1 cellular context compared by ENCODE assay signal in genomic region chr11:5611627-5612026, GRCh38.
TF ChIP-seq lines count a peak whose summit lies in the region.

No MANE protein-coding gene starts in this region.

TF ChIP-seq in GM12878, 131 proteins besides CTCF, POLR2A, EP300 and RAD21:
- TF ChIP-seq NR2C1 (IDR thresholded peaks at IDR 0.05), result no peak
- TF ChIP-seq ZNF207 (IDR thresholded peaks at IDR 0.05; ENCODE audit: borderline replicate concordance), result no peak
- TF ChIP-seq BMI1 (IDR thresholded peaks at IDR 0.05; ENCODE audit: borderline replicate concordance), result no peak
- no peak for TF ChIP-seq ZBTB40 (IDR thresholded peaks at IDR 0.05; ENCODE audit: borderline replicate concordance)
- no peak for TF ChIP-seq PAX8 (IDR thresholded peaks at IDR 0.05)
- TF ChIP-seq YBX1 (IDR thresholded peaks at IDR 0.05), result no peak
- TF ChIP-seq JUNB (IDR thresholded peaks at IDR 0.05), result no peak
- no peak for TF ChIP-seq SMAD1 (IDR thresholded peaks at IDR 0.05; ENCODE audit: low read depth, partially characterized antibody)
- no peak for TF ChIP-seq ESRRA (IDR thresholded peaks at IDR 0.05; ENCODE audit: low read length)
- no peak for TF ChIP-seq FOS (IDR thresholded peaks at IDR 0.05; ENCODE audit: borderline replicate concordance, extremely low read depth, insufficient read length)
- no peak for TF ChIP-seq NFYA (IDR thresholded peaks at IDR 0.05; ENCODE audit: borderline replicate concordance, low read depth, low read length)
- no peak for TF ChIP-seq SMAD5 (IDR thresholded peaks at IDR 0.05; ENCODE audit: low read depth)
- TF ChIP-seq, protein P1, sequence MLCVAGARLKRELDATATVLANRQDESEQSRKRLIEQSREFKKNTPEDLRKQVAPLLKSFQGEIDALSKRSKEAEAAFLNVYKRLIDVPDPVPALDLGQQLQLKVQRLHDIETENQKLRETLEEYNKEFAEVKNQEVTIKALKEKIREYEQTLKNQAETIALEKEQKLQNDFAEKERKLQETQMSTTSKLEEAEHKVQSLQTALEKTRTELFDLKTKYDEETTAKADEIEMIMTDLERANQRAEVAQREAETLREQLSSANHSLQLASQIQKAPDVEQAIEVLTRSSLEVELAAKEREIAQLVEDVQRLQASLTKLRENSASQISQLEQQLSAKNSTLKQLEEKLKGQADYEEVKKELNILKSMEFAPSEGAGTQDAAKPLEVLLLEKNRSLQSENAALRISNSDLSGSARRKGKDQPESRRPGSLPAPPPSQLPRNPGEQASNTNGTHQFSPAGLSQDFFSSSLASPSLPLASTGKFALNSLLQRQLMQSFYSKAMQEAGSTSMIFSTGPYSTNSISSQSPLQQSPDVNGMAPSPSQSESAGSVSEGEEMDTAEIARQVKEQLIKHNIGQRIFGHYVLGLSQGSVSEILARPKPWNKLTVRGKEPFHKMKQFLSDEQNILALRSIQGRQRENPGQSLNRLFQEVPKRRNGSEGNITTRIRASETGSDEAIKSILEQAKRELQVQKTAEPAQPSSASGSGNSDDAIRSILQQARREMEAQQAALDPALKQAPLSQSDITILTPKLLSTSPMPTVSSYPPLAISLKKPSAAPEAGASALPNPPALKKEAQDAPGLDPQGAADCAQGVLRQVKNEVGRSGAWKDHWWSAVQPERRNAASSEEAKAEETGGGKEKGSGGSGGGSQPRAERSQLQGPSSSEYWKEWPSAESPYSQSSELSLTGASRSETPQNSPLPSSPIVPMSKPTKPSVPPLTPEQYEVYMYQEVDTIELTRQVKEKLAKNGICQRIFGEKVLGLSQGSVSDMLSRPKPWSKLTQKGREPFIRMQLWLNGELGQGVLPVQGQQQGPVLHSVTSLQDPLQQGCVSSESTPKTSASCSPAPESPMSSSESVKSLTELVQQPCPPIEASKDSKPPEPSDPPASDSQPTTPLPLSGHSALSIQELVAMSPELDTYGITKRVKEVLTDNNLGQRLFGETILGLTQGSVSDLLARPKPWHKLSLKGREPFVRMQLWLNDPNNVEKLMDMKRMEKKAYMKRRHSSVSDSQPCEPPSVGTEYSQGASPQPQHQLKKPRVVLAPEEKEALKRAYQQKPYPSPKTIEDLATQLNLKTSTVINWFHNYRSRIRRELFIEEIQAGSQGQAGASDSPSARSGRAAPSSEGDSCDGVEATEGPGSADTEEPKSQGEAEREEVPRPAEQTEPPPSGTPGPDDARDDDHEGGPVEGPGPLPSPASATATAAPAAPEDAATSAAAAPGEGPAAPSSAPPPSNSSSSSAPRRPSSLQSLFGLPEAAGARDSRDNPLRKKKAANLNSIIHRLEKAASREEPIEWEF (IDR thresholded peaks at IDR 0.05; ENCODE audit: insufficient replicate concordance, low read depth, low read length), result no peak
- TF ChIP-seq POU2F2 (IDR thresholded peaks at IDR 0.05; ENCODE audit: borderline replicate concordance, low read depth, low read length), result no peak
- no peak for TF ChIP-seq MTA3 (IDR thresholded peaks at IDR 0.05; ENCODE audit: borderline replicate concordance, low read length)
- TF ChIP-seq PAX5 (IDR thresholded peaks at IDR 0.05; ENCODE audit: borderline replicate concordance, low read depth, low read length), result no peak
- no peak for TF ChIP-seq MLLT1 (IDR thresholded peaks at IDR 0.05)
